In genomic region chr11:33500331-33500730, GRCh38 we compare ENCODE assay signal across 34 cellular contexts.
"Had no signal": no experiment of that assay in that cellular context is flagged by ENCODE, and none has a peak within 500 bp of the region (broad histone marks: within the 10 kb centered on the region; RNA-seq: fewer than 3 reads in every experiment).

No MANE protein-coding gene starts in this region.

- FAIRE-seq: RCC 7860 had no signal

- H2AFZ ChIP-seq: PC-9 had no signal

- H3K4me2 ChIP-seq: KMS-11, PC-9 had no signal

- H3K4me3 Mint-ChIP-seq: activated CD8-positive, alpha-beta T cell treated with anti-CD3 and anti-CD28 coated beads for 36 hours; activated naive CD8-positive, alpha-beta T cell treated with anti-CD3 and anti-CD28 coated beads for 36 hours; activated T-cell treated with anti-CD3 and anti-CD28 coated beads, Interleukin-2, amount 50 U/mL, for 72 hours; activated T-helper 17 cell treated with anti-CD3 and anti-CD28 coated beads, Interleukin-2, amount 50 U/mL, for 72 hours had no signal

- H3K27ac Mint-ChIP-seq: activated CD8-positive, alpha-beta T cell treated with anti-CD3 and anti-CD28 coated beads for 36 hours; activated naive CD8-positive, alpha-beta T cell treated with anti-CD3 and anti-CD28 coated beads for 36 hours; activated T-cell treated with anti-CD3 and anti-CD28 coated beads, Interleukin-2, amount 50 U/mL, for 72 hours; activated T-helper 17 cell treated with anti-CD3 and anti-CD28 coated beads, Interleukin-2, amount 50 U/mL, for 72 hours had no signal

- H3K36me3 ChIP-seq: ascending aorta, WERI-Rb-1 had no signal

- H3K4me1 ChIP-seq: ascending aorta had no signal

- ATAC-seq: activated CD8-positive, alpha-beta T cell treated with anti-CD3 and anti-CD28 coated beads for 36 hours; activated T-cell treated with anti-CD3 and anti-CD28 coated beads, Interleukin-2, amount 50 U/mL, for 72 hours; activated T-helper 17 cell treated with anti-CD3 and anti-CD28 coated beads, Interleukin-2, amount 50 U/mL, for 72 hours; Right ventricle myocardium inferior had no signal

- H3K9me3 Mint-ChIP-seq: activated CD8-positive, alpha-beta T cell treated with anti-CD3 and anti-CD28 coated beads for 36 hours; activated naive CD8-positive, alpha-beta T cell treated with anti-CD3 and anti-CD28 coated beads for 36 hours had no signal

- H3K4me3 ChIP-seq: ascending aorta, PC-9 had no signal

- H3K4me1 Mint-ChIP-seq: activated naive CD8-positive, alpha-beta T cell treated with anti-CD3 and anti-CD28 coated beads for 36 hours; activated T-helper 17 cell treated with anti-CD3 and anti-CD28 coated beads, Interleukin-2, amount 50 U/mL, for 72 hours had no signal

- H3K27ac ChIP-seq: ascending aorta, KMS-11, PC-9, RWPE1, WERI-Rb-1 had no signal

- DNase-seq: activated CD4-positive, alpha-beta T cell treated with anti-CD3 and anti-CD28 coated beads for 1 hour; activated CD4-positive, alpha-beta T cell treated with anti-CD3 and anti-CD28 coated beads for 48 hours; activated CD4-positive, alpha-beta T cell treated with anti-CD3 and anti-CD28 coated beads, Interleukin-2, amount 50 U/mL, for 4 hours; activated CD4-positive, CD25-positive, alpha-beta regulatory T cell; activated effector memory CD4-positive, alpha-beta T cell treated with anti-CD3 and anti-CD28 coated beads, Interleukin-2, amount 50 U/mL, for 16 hours; activated naive CD4-positive, alpha-beta T cell; activated naive CD4-positive, alpha-beta T cell treated with anti-CD3 and anti-CD28 coated beads, Interleukin-2, amount 50 U/mL, for 16 hours; activated naive CD8-positive, alpha-beta T cell treated with anti-CD3 and anti-CD28 coated beads for 36 hours; activated T-cell treated with anti-CD3 and anti-CD28 coated beads, Interleukin-2, amount 50 U/mL, for 1 hour; activated T-cell treated with anti-CD3 and anti-CD28 coated beads, Interleukin-2, amount 50 U/mL, for 72 hours; amygdala; caudate nucleus; cerebellar nuclear complex; MV-4-11; NCI-H1092; NCI-H1436 treated with DMSO at 0.1 percent for 48 hours; NCI-H1694 treated with DMSO at 0.1 percent for 48 hours; NCI-H2029; NCI-H2107; NCI-H2171; NCI-H510A; NCI-H526; NCI-H748 treated with DMSO at 0.1 percent for 48 hours; NK-92 treated with Interleukin-12 subunit alpha and Interleukin-12 subunit beta, amount 100 ng/mL, for 24 hours; PC-9; SW 1271; WERI-Rb-1 had no signal

- H3K36me3 Mint-ChIP-seq: activated naive CD8-positive, alpha-beta T cell treated with anti-CD3 and anti-CD28 coated beads for 36 hours had no signal

- H3K9ac ChIP-seq: KMS-11 had no signal

- H3K27me3 ChIP-seq: ascending aorta had no signal
